12 cellular contexts compared by ENCODE assay signal in the genomic region with DNA sequence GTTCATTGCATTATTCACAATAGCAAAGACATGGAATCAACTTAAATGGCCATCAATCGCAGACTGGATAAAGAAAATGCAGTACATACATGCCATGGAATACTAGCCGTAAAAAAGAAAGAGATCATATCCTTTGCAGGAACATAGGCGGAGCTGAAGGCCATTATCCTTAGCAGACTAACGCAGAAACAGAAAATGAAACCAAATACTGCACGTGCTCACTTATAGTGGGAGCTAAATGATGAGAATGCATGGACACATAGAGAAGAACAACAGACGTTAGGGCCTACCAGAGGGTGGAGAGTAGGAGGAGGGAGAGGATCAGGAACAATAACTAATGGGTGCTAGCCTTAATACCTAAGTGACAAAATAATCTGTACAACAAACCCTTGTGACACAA. TPM values are rescaled to one million over a fixed set of nuclear protein-coding genes. Genes with fewer than 3 reads are reported as not detected.
A peak's percentile ranks its signal among the peaks of the same experiment; 100 is the strongest.
DNase-seq lines count a peak whose midpoint lies in the region; ATAC-seq and TF ChIP-seq lines count a peak whose summit lies in the region.
"Had no signal": no experiment of that assay in that cellular context is flagged by ENCODE, and none has a peak within 500 bp of the region (broad histone marks: within the 10 kb centered on the region; RNA-seq: fewer than 3 reads in every experiment).

No MANE protein-coding gene starts in this region.

- no peaks in the 10 kb centered on the region for H3K27me3 Mint-ChIP-seq in dendritic cell treated with granulocyte-macrophage colony-stimulating factor and Interleukin-4, amounts not matched to agents 40 ng/mL and 50 ng/mL, for 4 days

- peaks cover 35% of the 10 kb centered on the region for H3K4me1 Mint-ChIP-seq in dendritic cell treated with granulocyte-macrophage colony-stimulating factor and Interleukin-4, amounts not matched to agents 40 ng/mL and 50 ng/mL, for 4 days (ENCODE audit: low read depth)
- H3K4me1 Mint-ChIP-seq: neural progenitor cell had no signal

- H3K4me3 ChIP-seq in upper lobe of left lung (no peak overlapping the region), body of pancreas (no peak overlapping the region), H7 (ENCODE audit: insufficient read depth, low read depth, low read length) (no peak overlapping the region)
- H3K4me3 ChIP-seq: neural progenitor cell had no signal

- H3K27ac ChIP-seq in upper lobe of left lung = peak overlapping the region in 3 of 4 donors; percentile 12 to 57 (median 45)
- no peak overlapping the region for H3K27ac ChIP-seq in body of pancreas
- H3K27ac ChIP-seq: neural progenitor cell had no signal

- no peak for TF ChIP-seq POLR2A in upper lobe of left lung (IDR thresholded peaks at IDR 0.05)
- no peak for TF ChIP-seq POLR2A in body of pancreas (IDR thresholded peaks at IDR 0.05)

- peaks cover 94% of the 10 kb centered on the region for H3K36me3 Mint-ChIP-seq in dendritic cell treated with granulocyte-macrophage colony-stimulating factor and Interleukin-4, amounts not matched to agents 40 ng/mL and 50 ng/mL, for 4 days (ENCODE audit: low read depth)

- TF ChIP-seq EP300 in upper lobe of left lung (IDR thresholded peaks at IDR 0.05) = no peak

- no peak for TF ChIP-seq CTCF in upper lobe of left lung (IDR thresholded peaks at IDR 0.05)
- no peak for TF ChIP-seq CTCF in body of pancreas (IDR thresholded peaks at IDR 0.05)

- peaks cover 0 to 18% (median 2%) of the 10 kb centered on the region in 4 donors for H3K36me3 ChIP-seq in upper lobe of left lung
- no peaks in the 10 kb centered on the region for H3K36me3 ChIP-seq in body of pancreas (replicated peaks in 1 of 2; ENCODE audit: insufficient read depth in 1 of 2, low read depth in 2 of 2)
- H3K36me3 ChIP-seq in H7 (replicated peaks; ENCODE audit: control insufficient read depth, insufficient read depth, low read length) = 0 out of 2 replicates have a peak, but pooled peaks cover 1% of the 10 kb centered on the region

- 55% methylated on average over 6 of the region's 6 CpGs for WGBS in upper lobe of left lung, 2 donors
- 87 to 88% methylated on average over 6 of the region's 6 CpGs for WGBS in body of pancreas, 2 donors

- peak overlapping the region; percentile 37 for H3K27ac Mint-ChIP-seq in dendritic cell treated with granulocyte-macrophage colony-stimulating factor and Interleukin-4, amounts not matched to agents 40 ng/mL and 50 ng/mL, for 4 days
- H3K27ac Mint-ChIP-seq: neural progenitor cell had no signal

- no peak overlapping the region for H3K4me3 Mint-ChIP-seq in dendritic cell treated with granulocyte-macrophage colony-stimulating factor and Interleukin-4, amounts not matched to agents 40 ng/mL and 50 ng/mL, for 4 days
- H3K4me3 Mint-ChIP-seq: neural progenitor cell had no signal

- no peaks in the 10 kb centered on the region for H3K27me3 ChIP-seq in upper lobe of left lung
- no peaks in the 10 kb centered on the region for H3K27me3 ChIP-seq in body of pancreas
- H3K27me3 ChIP-seq in H7 (ENCODE audit: control insufficient read depth, insufficient read depth, low read length) = no peaks in the 10 kb centered on the region
- H3K27me3 ChIP-seq: neural progenitor cell had no signal

- intact Hi-C loops in dendritic cell treated with granulocyte-macrophage colony-stimulating factor and Interleukin-4, amounts not matched to agents 40 ng/mL and 50 ng/mL, for 4 days (cut with micrococcal nuclease) = no loop called here
- intact Hi-C loops in body of pancreas (cut with DNase I) = no loop called here

- H3K9me3 ChIP-seq in upper lobe of left lung (peaks cover 0 to 7% (median 3%) of the 10 kb centered on the region in 4 donors), body of pancreas (no peaks in the 10 kb centered on the region)

- peak in 1 of 2 donors; percentile 35 for ATAC-seq in upper lobe of left lung (ENCODE audit: low FRiP score in 2 of 2)
- no peak for ATAC-seq in body of pancreas

- H3K4me1 ChIP-seq in upper lobe of left lung (no peaks in the 10 kb centered on the region), body of pancreas (no peaks in the 10 kb centered on the region)
- H3K4me1 ChIP-seq: neural progenitor cell had no signal

- peak; percentile 17 for DNase-seq in stimulated activated CD4-positive, alpha-beta T cell treated with anti-CD3 and anti-CD28 coated beads, Interleukin-15, amount 100 ng/mL, for 24 hours
- DNase-seq in stimulated activated CD4-positive, alpha-beta T cell treated with anti-CD3 and anti-CD28 coated beads, Interleukin-2, amount 100 ng/mL, for 48 hours = no peak
- peak; percentile 24 for DNase-seq in RPMI7951 (ENCODE audit: low read depth)
- no peak for DNase-seq in upper lobe of left lung
- DNase-seq in A172 (ENCODE audit: low spot score) = no peak
- DNase-seq in body of pancreas = no peak
- DNase-seq in H7 = no peak
- DNase-seq: foreskin fibroblast, kidney glomerular epithelial cell, NCI-H2081 had no signal

- peaks cover 41% of the 10 kb centered on the region for H3K9me3 Mint-ChIP-seq in dendritic cell treated with granulocyte-macrophage colony-stimulating factor and Interleukin-4, amounts not matched to agents 40 ng/mL and 50 ng/mL, for 4 days

RNA-seq across cellular contexts. Expression of gene RASA2, which starts 57.9 kb away (rescaled TPM):
- 14.5 and 16.1 TPM in 2 replicates for total RNA-seq in RPMI7951 (2014; rRNA removed; shearing (Covaris generic))
- total RNA-seq in upper lobe of left lung = 10 to 100 TPM; 11.7 to 41.5 (median 21.3) TPM
- 16.0 and 16.4 TPM in 2 replicates for total RNA-seq in A172 (2014; rRNA removed; shearing (Covaris generic))
- 10 to 100 TPM in 1 of 2 donors, 1 to 10 TPM in 1; 6.9 to 19.2 TPM for total RNA-seq in body of pancreas
- total RNA-seq in H7 (2014; rRNA removed; shearing (Covaris generic)) = 11.6 and 17.9 TPM in 2 replicates

Comparison
In these comparisons a context has a peak if more than half of its experiments do, and no peak if none do; other contexts are left out.
1. DNase-seq: peak in stimulated activated CD4-positive, alpha-beta T cell treated with anti-CD3 and anti-CD28 coated beads, Interleukin-15, amount 100 ng/mL, for 24 hours (single experiment) and RPMI7951 (single experiment); none in stimulated activated CD4-positive, alpha-beta T cell treated with anti-CD3 and anti-CD28 coated beads, Interleukin-2, amount 100 ng/mL, for 48 hours (0 of 2), upper lobe of left lung (0 of 2), A172 (single experiment), body of pancreas (0 of 4) and H7 (single experiment).
2. H3K27ac ChIP-seq: peak in upper lobe of left lung (3 of 4); none in body of pancreas (0 of 4).